30 cellular contexts compared by ENCODE assay signal in the genomic region with DNA sequence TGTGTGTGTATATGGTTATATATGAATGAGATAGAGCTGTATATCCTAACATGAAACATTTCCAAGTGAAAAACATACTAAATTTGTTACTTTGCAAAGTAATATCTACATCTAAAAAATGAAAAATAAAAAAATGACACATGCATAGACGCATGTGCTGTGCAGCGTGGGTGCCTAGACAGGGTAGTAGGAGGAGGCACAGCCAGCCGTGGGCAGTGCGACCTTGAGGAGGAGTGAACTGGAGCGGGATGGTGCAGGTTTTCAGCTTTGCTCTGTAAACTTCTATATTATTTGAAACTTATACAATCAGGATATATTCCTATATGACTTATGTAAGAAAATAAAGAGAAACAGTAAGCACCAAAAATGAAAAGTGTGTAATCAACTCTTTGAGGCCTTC. TPM values are rescaled to one million over a fixed set of nuclear protein-coding genes. Genes with fewer than 3 reads are reported as not detected.
DNase-seq lines count a peak whose midpoint lies in the region; ATAC-seq and TF ChIP-seq lines count a peak whose summit lies in the region.
"Had no signal": no experiment of that assay in that cellular context is flagged by ENCODE, and none has a peak within 500 bp of the region (broad histone marks: within the 10 kb centered on the region; RNA-seq: fewer than 3 reads in every experiment).

No MANE protein-coding gene starts in this region.

- no peak overlapping the region for H2AFZ ChIP-seq in osteoblast (ENCODE audit: low read length)
- H2AFZ ChIP-seq: hepatocyte had no signal

- POLR2A ChIA-PET in CD4-positive, alpha-beta memory T cell (lab: Charles Lee; ENCODE audit: partially characterized antibody), result interaction anchor here (1.3 to 9.4 kb wide), 3 partner anchors 17 to 190 kb away, joined by 4 to 273 read pairs (median 92); a partner anchor contains a TSS

- H3K79me2 ChIP-seq in osteoblast (ENCODE audit: insufficient read depth, low read length), result no peaks in the 10 kb centered on the region

- no peak overlapping the region for H3K4me3 ChIP-seq in CD4-positive, alpha-beta memory T cell (ENCODE audit: low read length in 2 of 2)
- no peak overlapping the region for H3K4me3 ChIP-seq in psoas muscle
- H3K4me3 ChIP-seq in osteoblast (ENCODE audit: insufficient read depth, low read length), result no peak overlapping the region
- H3K4me3 ChIP-seq: body of pancreas, gastroesophageal sphincter, hepatocyte, pancreas, SJSA1, uterus had no signal

- H3K9me3 ChIP-seq in CD4-positive, alpha-beta memory T cell (ENCODE audit: control insufficient read depth in 1 of 2, low read length in 2 of 2), result no peaks in the 10 kb centered on the region
- no peaks in the 10 kb centered on the region for H3K9me3 ChIP-seq in psoas muscle
- no peaks in the 10 kb centered on the region for H3K9me3 ChIP-seq in osteoblast (ENCODE audit: low read depth, low read length)
- H3K9me3 ChIP-seq: body of pancreas, gastroesophageal sphincter, pancreas, SJSA1, uterus had no signal

- no peak overlapping the region for H3K27ac ChIP-seq in CD4-positive, alpha-beta memory T cell (ENCODE audit: low read depth, low read length)
- H3K27ac ChIP-seq in caudate nucleus (ENCODE audit: low read depth, low read length), result peak overlapping the region; percentile 50
- peak overlapping the region; percentile 97 for H3K27ac ChIP-seq in psoas muscle
- H3K27ac ChIP-seq in osteoblast (ENCODE audit: low read depth, low read length), result no peak overlapping the region
- H3K27ac ChIP-seq: hepatocyte, RWPE1, SJSA1, uterus had no signal

- no peak overlapping the region for H3K4me2 ChIP-seq in osteoblast (ENCODE audit: insufficient read depth, low read length)
- H3K4me2 ChIP-seq: hepatocyte had no signal

- WGBS in psoas muscle, 3 donors, result 90 to 96% (median 91%) methylated on average over 5 of the region's 5 CpGs

- no peaks in the 10 kb centered on the region for H3K36me3 Mint-ChIP-seq in activated CD4-positive, alpha-beta T cell treated with anti-CD3 and anti-CD28 coated beads, Interleukin-2, amount 10 ng/mL, durations not matched to agents 24 days and 14 days (ENCODE audit: low read depth)
- no peaks in the 10 kb centered on the region for H3K36me3 Mint-ChIP-seq in CD4-positive, alpha-beta memory T cell
- H3K36me3 Mint-ChIP-seq: WTC11 had no signal

- no peaks in the 10 kb centered on the region for H3K27me3 ChIP-seq in CD4-positive, alpha-beta memory T cell (ENCODE audit: insufficient read depth, low read length)
- H3K27me3 ChIP-seq in psoas muscle (ENCODE audit: insufficient read depth in 3 of 3, low read length in 2 of 3) (no peaks in the 10 kb centered on the region), osteoblast (ENCODE audit: insufficient read depth, low read length) (no peaks in the 10 kb centered on the region)
- H3K27me3 ChIP-seq: body of pancreas, gastroesophageal sphincter, hepatocyte, pancreas, SJSA1, uterus had no signal

- H4K20me1 ChIP-seq in osteoblast (ENCODE audit: insufficient read depth, low read length), result no peaks in the 10 kb centered on the region

- H3K27me3 Mint-ChIP-seq in activated CD4-positive, alpha-beta T cell treated with anti-CD3 and anti-CD28 coated beads, Interleukin-2, amount 10 ng/mL, durations not matched to agents 24 days and 14 days, result no peaks in the 10 kb centered on the region
- H3K27me3 Mint-ChIP-seq in CD4-positive, alpha-beta memory T cell, result no peaks in the 10 kb centered on the region
- H3K27me3 Mint-ChIP-seq: CD8-positive, alpha-beta memory T cell had no signal

- peak overlapping the region; percentile 18 for H3K27ac Mint-ChIP-seq in activated CD4-positive, alpha-beta T cell treated with anti-CD3 and anti-CD28 coated beads, Interleukin-2, amount 10 ng/mL, durations not matched to agents 24 days and 14 days
- H3K27ac Mint-ChIP-seq in CD4-positive, alpha-beta memory T cell, result peak overlapping the region; percentile 0 to 95 (median 62)
- H3K27ac Mint-ChIP-seq: WTC11 had no signal

- intact Hi-C loops in activated CD4-positive, alpha-beta T cell treated with anti-CD3 and anti-CD28 coated beads, Interleukin-2, amount 10 ng/mL, durations not matched to agents 24 days and 14 days (cut with micrococcal nuclease), result no loop called here
- intact Hi-C loops in CD4-positive, alpha-beta memory T cell (cut with micrococcal nuclease), result no loop called here
- intact Hi-C loops in psoas muscle (cut with DNase I), result loop anchor here in 1 of 2 donors (2.0 kb wide), 1 partner anchor 15 kb away; a partner anchor contains a TSS

- TF ChIP-seq CTCF in psoas muscle (IDR thresholded peaks at IDR 0.05) (no peak), osteoblast (IDR thresholded peaks at IDR 0.05; ENCODE audit: extremely low read depth, low read depth, low read length) (no peak)

- no peak overlapping the region for H3K4me3 Mint-ChIP-seq in activated CD4-positive, alpha-beta T cell treated with anti-CD3 and anti-CD28 coated beads, Interleukin-2, amount 10 ng/mL, durations not matched to agents 24 days and 14 days
- H3K4me3 Mint-ChIP-seq in CD4-positive, alpha-beta memory T cell, result no peak overlapping the region
- H3K4me3 Mint-ChIP-seq: WTC11 had no signal

- ATAC-seq in psoas muscle, result no peak
- ATAC-seq in HG02623 (IDR thresholded peaks at IDR 0.05; ENCODE audit: unreplicated experiment), result no peak
- ATAC-seq: body of pancreas; gastroesophageal sphincter; pancreas; stimulated activated naive CD8-positive, alpha-beta T cell treated with anti-CD3 and anti-CD28 coated beads, Interleukin-15, Interleukin-2, amounts not matched to agents 100 U/mL and 50 U/mL, for 24 hours; WTC11 had no signal

- no peaks in the 10 kb centered on the region for H3K36me3 ChIP-seq in CD4-positive, alpha-beta memory T cell (ENCODE audit: insufficient read depth, low read length)
- H3K36me3 ChIP-seq in psoas muscle (ENCODE audit: insufficient read depth in 1 of 2, low read depth in 1 of 2), result no peaks in the 10 kb centered on the region
- H3K36me3 ChIP-seq in osteoblast (ENCODE audit: insufficient read depth, low read length), result no peaks in the 10 kb centered on the region
- H3K36me3 ChIP-seq: gastroesophageal sphincter, pancreas, SJSA1, uterus had no signal

- no peak for DNase-seq in activated CD4-positive, alpha-beta T cell treated with anti-CD3 and anti-CD28 coated beads, Interleukin-2, amount 10 ng/mL, durations not matched to agents 24 days and 14 days
- no peak for DNase-seq in activated CD4-positive, alpha-beta T cell treated with anti-CD3 and anti-CD28 coated beads, Interleukin-2, amount 50 U/mL, for 48 hours
- DNase-seq in CD4-positive, alpha-beta memory T cell, result no peak
- DNase-seq in caudate nucleus (lab: John Stamatoyannopoulos, UW) (peak in 9 of 61 donors; percentile 7 to 51 (median 19)), psoas muscle (no peak), HT-29 (ENCODE audit: low spot score) (no peak), osteoblast (ENCODE audit: insufficient read length, low spot score, missing footprints) (no peak)
- DNase-seq: 8988T; activated gamma-delta T cell treated with Interleukin-2 at 50 U/mL for 16 hours; body of pancreas; CD8-positive, alpha-beta memory T cell; DMS 273 treated with DMSO at 0.1 percent for 48 hours; KBM-7; mammary epithelial cell; MM.1S; NCI-H1930; NCI-H524 treated with DMSO at 0.1 percent for 48 hours; OCI-M1; retina; stimulated activated CD4-positive, alpha-beta T cell treated with anti-CD3 and anti-CD28 coated beads, Interleukin-1b, Interleukin-23, amount 100 ng/mL, for 48 hours; stimulated activated naive CD8-positive, alpha-beta T cell treated with anti-CD3 and anti-CD28 coated beads, Interleukin-15, Interleukin-2, amounts not matched to agents 100 U/mL and 50 U/mL, for 24 hours; T-helper 1 cell; uterus had no signal

- H3K9me3 Mint-ChIP-seq in activated CD4-positive, alpha-beta T cell treated with anti-CD3 and anti-CD28 coated beads, Interleukin-2, amount 10 ng/mL, durations not matched to agents 24 days and 14 days, result no peaks in the 10 kb centered on the region
- no peaks in the 10 kb centered on the region for H3K9me3 Mint-ChIP-seq in CD4-positive, alpha-beta memory T cell
- H3K9me3 Mint-ChIP-seq: CD8-positive, alpha-beta memory T cell; WTC11 had no signal

- CTCF ChIA-PET in CD4-positive, alpha-beta memory T cell (lab: Charles Lee; ENCODE audit: partially characterized antibody), result interaction anchor here (0.7 to 24.1 kb wide), 10 partner anchors 9 to 192 kb away, joined by 3 to 902 read pairs (median 6); a partner anchor contains a TSS

- H3K4me1 Mint-ChIP-seq in activated CD4-positive, alpha-beta T cell treated with anti-CD3 and anti-CD28 coated beads, Interleukin-2, amount 10 ng/mL, durations not matched to agents 24 days and 14 days, result peaks cover 30% of the 10 kb centered on the region
- peaks cover 27 to 62% (median 45%) of the 10 kb centered on the region in 4 donors for H3K4me1 Mint-ChIP-seq in CD4-positive, alpha-beta memory T cell

- peaks cover 36% of the 10 kb centered on the region for H3K4me1 ChIP-seq in CD4-positive, alpha-beta memory T cell (ENCODE audit: insufficient read depth, low read length)
- H3K4me1 ChIP-seq in psoas muscle (peaks cover 45% of the 10 kb centered on the region), osteoblast (ENCODE audit: insufficient read depth, low read length) (peaks cover 25% of the 10 kb centered on the region)
- H3K4me1 ChIP-seq: uterus had no signal

RNA-seq across cellular contexts. Expression of a gene that starts 15.0 kb away (rescaled TPM):
- 13.5 and 17.3 TPM in 2 replicates for total RNA-seq in activated CD4-positive, alpha-beta T cell treated with anti-CD3 and anti-CD28 coated beads, Interleukin-2, amount 10 ng/mL, durations not matched to agents 24 days and 14 days
- total RNA-seq in CD4-positive, alpha-beta memory T cell, result 10 to 100 TPM; 73.9 to 75.9 TPM
- 100 to 1,000 TPM; 203 to 207 TPM for polyA plus RNA-seq in CD4-positive, alpha-beta memory T cell
- total RNA-seq in psoas muscle (100 to 1,000 TPM; 131 to 888 (median 651) TPM), osteoblast (59.0 and 77.2 TPM in 2 replicates)
- 1,000 to 10,000 TPM; 1,121 to 3,024 (median 1,342) TPM for polyA plus RNA-seq in psoas muscle
- total RNA-seq in HT-29 (2014; rRNA removed; shearing (Covaris generic)), result 6.5 and 7.0 TPM in 2 replicates

Comparison
In these comparisons a context has a peak if more than half of its experiments do, and no peak if none do; other contexts are left out.
1. H3K27ac ChIP-seq: peak in caudate nucleus (single experiment) and psoas muscle (single experiment); none in CD4-positive, alpha-beta memory T cell (single experiment) and osteoblast (single experiment).